In genomic region chr7:129482781-129483180, GRCh38 we compare ENCODE assay signal across 33 cellular contexts.
"Had no signal": no experiment of that assay in that cellular context is flagged by ENCODE, and none has a peak within 500 bp of the region (broad histone marks: within the 10 kb centered on the region; RNA-seq: fewer than 3 reads in every experiment).

No MANE protein-coding gene starts in this region.

- H3K4me2 ChIP-seq: KMS-11 had no signal

- H3K4me3 ChIP-seq: MG63 had no signal

- H3K27me3 ChIP-seq: MG63 had no signal

- H3K9ac ChIP-seq: KMS-11 had no signal

- DNase-seq: Kasumi-1, MG63, MV-4-11, NCI-H1048, NCI-H1092, NCI-H1092 treated with DMSO at 0.1 percent for 48 hours, NCI-H1105, NCI-H1105 treated with DMSO at 0.1 percent for 48 hours, NCI-H1417, NCI-H1417 treated with DMSO at 0.1 percent for 48 hours, NCI-H1436, NCI-H1436 treated with DMSO at 0.1 percent for 48 hours, NCI-H146, NCI-H1694, NCI-H1694 treated with DMSO at 0.1 percent for 48 hours, NCI-H187, NCI-H187 treated with DMSO at 0.1 percent for 48 hours, NCI-H1930, NCI-H2029, NCI-H2029 treated with DMSO at 0.1 percent for 48 hours, NCI-H2081, NCI-H2081 treated with DMSO at 0.1 percent for 48 hours, NCI-H2107, NCI-H2171, NCI-H2171 treated with DMSO at 0.1 percent for 48 hours, NCI-H2227 treated with DMSO at 0.1 percent for 48 hours, NCI-H226, NCI-H345, NCI-H446, NCI-H446 treated with DMSO at 0.1 percent for 48 hours, NCI-H510A, NCI-H510A treated with DMSO at 0.1 percent for 48 hours had no signal

- H3K27ac ChIP-seq: KMS-11 had no signal

- H3K9me3 ChIP-seq: MG63 had no signal

- H3K36me3 ChIP-seq: MG63 had no signal
